In the genomic region with DNA sequence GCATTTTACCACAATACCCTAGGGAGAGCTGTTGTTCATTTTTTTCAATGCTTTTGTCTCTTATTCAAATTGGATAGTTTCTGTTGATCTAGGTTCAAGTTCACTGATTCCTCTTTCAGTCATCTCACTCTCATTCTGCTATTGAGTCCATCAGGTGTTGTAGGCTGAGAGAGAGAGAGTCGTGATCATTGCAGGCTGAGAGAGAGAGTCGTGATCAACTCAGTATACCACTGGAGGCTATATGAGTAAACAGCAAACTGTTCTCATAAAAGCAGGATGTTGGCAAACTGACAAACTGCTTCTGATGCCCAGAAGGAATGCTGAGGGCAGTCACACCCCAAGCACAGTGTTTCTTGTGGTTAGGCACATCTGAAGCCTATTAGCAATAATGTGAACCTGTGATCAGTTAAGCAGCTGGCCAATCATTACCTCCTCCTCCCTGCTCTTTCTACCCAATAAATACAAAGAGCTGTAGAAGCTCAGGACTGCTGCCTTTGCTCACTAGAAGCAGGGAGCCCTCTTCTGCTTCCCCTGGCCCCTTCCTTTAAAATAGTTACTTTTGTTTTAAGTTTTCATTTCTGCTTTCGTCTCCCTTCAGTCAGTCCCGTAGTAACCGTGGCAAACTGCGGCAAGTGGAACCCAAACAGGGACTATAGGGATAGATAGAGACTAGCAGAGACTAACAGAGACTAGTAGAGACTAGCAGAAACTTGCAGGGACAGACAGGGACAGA, we compare ENCODE assay signal across 10 cellular contexts.
A peak's percentile ranks its signal among the peaks of the same experiment; 100 is the strongest.
DNase-seq lines count a peak whose midpoint lies in the region; ATAC-seq, FAIRE-seq and TF ChIP-seq lines count a peak whose summit lies in the region.
"Had no signal": no experiment of that assay in that cellular context is flagged by ENCODE, and none has a peak within 500 bp of the region (broad histone marks: within the 10 kb centered on the region; RNA-seq: fewer than 3 reads in every experiment).

No MANE protein-coding gene starts in this region.

- no peak for FAIRE-seq in bronchial epithelial cell (lab: Jason Lieb, UNC)

- no peaks in the 10 kb centered on the region for H3K27me3 ChIP-seq in bronchial epithelial cell (ENCODE audit: control insufficient read depth, insufficient read depth, low read length)
- H3K27me3 ChIP-seq: SJSA1 had no signal

- ATAC-seq in GM21528 (IDR thresholded peaks at IDR 0.05; ENCODE audit: low FRiP score, unreplicated experiment) (peak; percentile 75), HG03575 (IDR thresholded peaks at IDR 0.05; ENCODE audit: extremely low read depth, insufficient number of reproducible peaks, low FRiP score, unreplicated experiment) (peak; percentile 83)

- H3K4me3 ChIP-seq in GM12864 (ENCODE audit: low read depth, low read length): peak overlapping the region; percentile 56
- no peak overlapping the region for H3K4me3 ChIP-seq in bronchial epithelial cell (ENCODE audit: low read depth, low read length)
- H3K4me3 ChIP-seq: SJSA1 had no signal

- no peaks in the 10 kb centered on the region for H3K36me3 ChIP-seq in bronchial epithelial cell (ENCODE audit: control insufficient read depth, insufficient read depth, low read length)
- H3K36me3 ChIP-seq: SJSA1 had no signal

- TF ChIP-seq CTCF in GM12864 (IDR thresholded peaks at IDR 0.05; ENCODE audit: low read depth, low read length, missing control alignments) (no peak), bronchial epithelial cell (IDR thresholded peaks at IDR 0.05; ENCODE audit: insufficient read depth, low read length, severe bottlenecking) (no peak)

- DNase-seq in GM12864 (ENCODE audit: low read depth) (peak; percentile 29), bronchial epithelial cell (ENCODE audit: low read depth) (peak; percentile 84), RKO (ENCODE audit: low spot score) (no peak), DMS79 treated with DMSO at 0.1 percent for 48 hours (lab: John Stamatoyannopoulos, UW) (no peak), NCI-H1092 (lab: John Stamatoyannopoulos, UW) (no peak)
- DNase-seq in activated effector memory CD4-positive, alpha-beta T cell treated with Interleukin-2 at 50 U/mL for 16 hours: no peak
- DNase-seq: anterior cingulate cortex had no signal

Comparison
In these comparisons a context has a peak if more than half of its experiments do, and no peak if none do; other contexts are left out.
1. DNase-seq: peak in GM12864 (single experiment) and bronchial epithelial cell (single experiment); none in RKO (single experiment), activated effector memory CD4-positive, alpha-beta T cell treated with Interleukin-2 at 50 U/mL for 16 hours (single experiment), DMS79 treated with DMSO at 0.1 percent for 48 hours (single experiment) and NCI-H1092 (single experiment).